Comparison of ENCODE assay signal across 2 cellular contexts in the genomic region with DNA sequence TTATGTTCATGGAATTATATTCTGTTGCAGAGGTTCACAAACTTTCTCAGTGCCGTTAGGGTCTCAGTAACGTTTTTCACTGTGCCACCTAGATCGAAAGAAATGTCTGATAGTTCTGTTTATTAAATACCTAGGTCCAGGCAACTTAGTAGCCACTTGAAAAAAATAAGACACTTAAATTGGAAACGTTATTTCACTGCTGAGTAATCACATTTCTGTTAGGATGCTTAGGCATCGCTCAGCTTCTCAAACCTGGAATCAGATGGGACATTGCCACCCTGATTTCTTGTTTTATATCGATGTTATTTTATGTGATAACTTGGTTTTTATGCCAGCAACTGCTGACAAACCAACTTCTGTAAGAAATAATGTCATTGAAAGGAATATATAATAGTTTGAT.
TF ChIP-seq lines count a peak whose summit lies in the region.

No MANE protein-coding gene starts in this region.

TF ChIP-seq in HepG2, 621 proteins besides CTCF, POLR2A, EP300 and RAD21:
- TF ChIP-seq MAFF (IDR thresholded peaks at IDR 0.05; ENCODE audit: low read depth, low read length) (peak; percentile 55), MAFK (conservative IDR thresholded peaks at IDR 0.05 in 1 of 2, IDR thresholded peaks at IDR 0.05 in 1 of 2; ENCODE audit: low read length in 2 of 2) (peak; percentile 56 to 67), ZNF264 (CRISPR knock-in tag; IDR thresholded peaks at IDR 0.05) (no peak)
TF ChIP-seq in HepG2: peak in this region for 2.

TF ChIP-seq in K562, 482 proteins besides CTCF, POLR2A, EP300 and RAD21:
- TF ChIP-seq ZNF57 (CRISPR knock-in tag; IDR thresholded peaks at IDR 0.05) (no peak), ZSCAN29 (IDR thresholded peaks at IDR 0.05) (no peak), ZNF184 (CRISPR knock-in tag; IDR thresholded peaks at IDR 0.05) (no peak), HDGF (IDR thresholded peaks at IDR 0.05) (no peak), SAP30 (IDR thresholded peaks at IDR 0.05; ENCODE audit: borderline replicate concordance, insufficient read depth, low read depth, low read length, poor library complexity, severe bottlenecking) (no peak), C11orf30 (IDR thresholded peaks at IDR 0.05; ENCODE audit: low read depth) (peak; percentile 43; the same call in 1 of the 2 replicates), BHLHE40 (IDR thresholded peaks at IDR 0.05; ENCODE audit: low read length) (no peak), NCOR1 (IDR thresholded peaks at IDR 0.05) (no peak), JUN (IDR thresholded peaks at IDR 0.05; ENCODE audit: borderline replicate concordance, low read depth, low read length) (no peak), JUN (CRISPR knock-in tag; IDR thresholded peaks at IDR 0.05; ENCODE audit: borderline replicate concordance) (no peak), FOXA3 (CRISPR knock-in tag; conservative IDR thresholded peaks at IDR 0.05 in 1 of 2, IDR thresholded peaks at IDR 0.05 in 1 of 2) (no peak), ZNF77 (CRISPR knock-in tag; IDR thresholded peaks at IDR 0.05) (no peak), DNMT1 (IDR thresholded peaks at IDR 0.05) (no peak), PHB2 (IDR thresholded peaks at IDR 0.05; ENCODE audit: low read depth) (no peak), TAF1 (IDR thresholded peaks at IDR 0.05; ENCODE audit: control insufficient read depth, extremely low read depth, insufficient read depth, low read length, severe bottlenecking) (no peak), MAFG (tag; conservative IDR thresholded peaks at IDR 0.05) (0 out of 2 replicates have a peak, but pooled peaks have one; percentile 24), ZNF316 (IDR thresholded peaks at IDR 0.05) (peak; percentile 56), CCAR2 (IDR thresholded peaks at IDR 0.05; ENCODE audit: low read depth, low read length) (no peak), ZC3H4 (CRISPR knock-in tag; IDR thresholded peaks at IDR 0.05; ENCODE audit: borderline replicate concordance) (no peak), ZBTB49 (CRISPR knock-in tag; IDR thresholded peaks at IDR 0.05; ENCODE audit: borderline replicate concordance) (no peak), STAT5B (CRISPR knock-in tag; IDR thresholded peaks at IDR 0.05) (no peak), ARNT (IDR thresholded peaks at IDR 0.05) (no peak), PCBP2 (IDR thresholded peaks at IDR 0.05; ENCODE audit: low read depth, low read length, poor library complexity, severe bottlenecking) (no peak)
- TF ChIP-seq, protein P1, sequence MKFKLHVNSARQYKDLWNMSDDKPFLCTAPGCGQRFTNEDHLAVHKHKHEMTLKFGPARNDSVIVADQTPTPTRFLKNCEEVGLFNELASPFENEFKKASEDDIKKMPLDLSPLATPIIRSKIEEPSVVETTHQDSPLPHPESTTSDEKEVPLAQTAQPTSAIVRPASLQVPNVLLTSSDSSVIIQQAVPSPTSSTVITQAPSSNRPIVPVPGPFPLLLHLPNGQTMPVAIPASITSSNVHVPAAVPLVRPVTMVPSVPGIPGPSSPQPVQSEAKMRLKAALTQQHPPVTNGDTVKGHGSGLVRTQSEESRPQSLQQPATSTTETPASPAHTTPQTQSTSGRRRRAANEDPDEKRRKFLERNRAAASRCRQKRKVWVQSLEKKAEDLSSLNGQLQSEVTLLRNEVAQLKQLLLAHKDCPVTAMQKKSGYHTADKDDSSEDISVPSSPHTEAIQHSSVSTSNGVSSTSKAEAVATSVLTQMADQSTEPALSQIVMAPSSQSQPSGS (CRISPR knock-in tag; IDR thresholded peaks at IDR 0.05): no peak
- TF ChIP-seq, protein P2, sequence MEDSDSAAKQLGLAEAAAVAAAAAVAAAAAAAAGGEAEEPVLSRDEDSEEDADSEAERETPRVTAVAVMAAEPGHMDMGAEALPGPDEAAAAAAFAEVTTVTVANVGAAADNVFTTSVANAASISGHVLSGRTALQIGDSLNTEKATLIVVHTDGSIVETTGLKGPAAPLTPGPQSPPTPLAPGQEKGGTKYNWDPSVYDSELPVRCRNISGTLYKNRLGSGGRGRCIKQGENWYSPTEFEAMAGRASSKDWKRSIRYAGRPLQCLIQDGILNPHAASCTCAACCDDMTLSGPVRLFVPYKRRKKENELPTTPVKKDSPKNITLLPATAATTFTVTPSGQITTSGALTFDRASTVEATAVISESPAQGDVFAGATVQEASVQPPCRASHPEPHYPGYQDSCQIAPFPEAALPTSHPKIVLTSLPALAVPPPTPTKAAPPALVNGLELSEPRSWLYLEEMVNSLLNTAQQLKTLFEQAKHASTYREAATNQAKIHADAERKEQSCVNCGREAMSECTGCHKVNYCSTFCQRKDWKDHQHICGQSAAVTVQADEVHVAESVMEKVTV (CRISPR knock-in tag; IDR thresholded peaks at IDR 0.05): no peak
